Comparison of ENCODE assay signal across 1 cellular context in the genomic region with DNA sequence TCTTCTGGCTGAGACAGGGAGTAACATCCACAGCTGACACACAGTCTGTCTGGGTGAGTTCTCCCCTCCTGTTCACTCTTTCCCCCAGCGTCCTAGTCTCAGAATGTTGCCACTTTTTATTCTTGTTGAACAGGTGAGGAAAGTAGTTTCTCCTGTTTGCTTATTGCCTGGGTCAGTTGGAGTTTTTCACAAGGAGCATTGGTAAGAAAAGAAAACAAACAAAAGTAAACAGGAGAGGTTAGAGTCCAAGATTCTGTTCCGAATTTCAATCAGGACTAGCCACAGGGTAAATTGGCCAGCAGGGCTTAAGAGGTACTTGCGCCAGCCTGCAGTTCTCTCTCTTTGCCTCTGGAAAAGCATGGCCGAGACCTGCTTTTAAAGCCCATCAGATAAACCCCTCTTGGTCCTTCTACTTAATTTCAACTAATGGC.
TF ChIP-seq lines count a peak whose summit lies in the region.

No MANE protein-coding gene starts in this region.

TF ChIP-seq in GM23338, 12 proteins besides CTCF, POLR2A, EP300 and RAD21 (continued from another document):
- TF ChIP-seq ETS1 (IDR thresholded peaks at IDR 0.05): no peak
- TF ChIP-seq, protein P1, sequence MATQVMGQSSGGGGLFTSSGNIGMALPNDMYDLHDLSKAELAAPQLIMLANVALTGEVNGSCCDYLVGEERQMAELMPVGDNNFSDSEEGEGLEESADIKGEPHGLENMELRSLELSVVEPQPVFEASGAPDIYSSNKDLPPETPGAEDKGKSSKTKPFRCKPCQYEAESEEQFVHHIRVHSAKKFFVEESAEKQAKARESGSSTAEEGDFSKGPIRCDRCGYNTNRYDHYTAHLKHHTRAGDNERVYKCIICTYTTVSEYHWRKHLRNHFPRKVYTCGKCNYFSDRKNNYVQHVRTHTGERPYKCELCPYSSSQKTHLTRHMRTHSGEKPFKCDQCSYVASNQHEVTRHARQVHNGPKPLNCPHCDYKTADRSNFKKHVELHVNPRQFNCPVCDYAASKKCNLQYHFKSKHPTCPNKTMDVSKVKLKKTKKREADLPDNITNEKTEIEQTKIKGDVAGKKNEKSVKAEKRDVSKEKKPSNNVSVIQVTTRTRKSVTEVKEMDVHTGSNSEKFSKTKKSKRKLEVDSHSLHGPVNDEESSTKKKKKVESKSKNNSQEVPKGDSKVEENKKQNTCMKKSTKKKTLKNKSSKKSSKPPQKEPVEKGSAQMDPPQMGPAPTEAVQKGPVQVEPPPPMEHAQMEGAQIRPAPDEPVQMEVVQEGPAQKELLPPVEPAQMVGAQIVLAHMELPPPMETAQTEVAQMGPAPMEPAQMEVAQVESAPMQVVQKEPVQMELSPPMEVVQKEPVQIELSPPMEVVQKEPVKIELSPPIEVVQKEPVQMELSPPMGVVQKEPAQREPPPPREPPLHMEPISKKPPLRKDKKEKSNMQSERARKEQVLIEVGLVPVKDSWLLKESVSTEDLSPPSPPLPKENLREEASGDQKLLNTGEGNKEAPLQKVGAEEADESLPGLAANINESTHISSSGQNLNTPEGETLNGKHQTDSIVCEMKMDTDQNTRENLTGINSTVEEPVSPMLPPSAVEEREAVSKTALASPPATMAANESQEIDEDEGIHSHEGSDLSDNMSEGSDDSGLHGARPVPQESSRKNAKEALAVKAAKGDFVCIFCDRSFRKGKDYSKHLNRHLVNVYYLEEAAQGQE (IDR thresholded peaks at IDR 0.05; ENCODE audit: unreplicated experiment): no peak
- no peak for TF ChIP-seq EZH2phosphoT487 (IDR thresholded peaks at IDR 0.05; ENCODE audit: unreplicated experiment)
- TF ChIP-seq ZNF114 (CRISPR knock-in tag; IDR thresholded peaks at IDR 0.05): no peak
- TF ChIP-seq JUNB (IDR thresholded peaks at IDR 0.05; ENCODE audit: unreplicated experiment): no peak
